Comparison of ENCODE assay signal across 16 cellular contexts in genomic region chr10:21327239-21327993, GRCh38.
A peak's percentile ranks its signal among the peaks of the same experiment; 100 is the strongest.
DNase-seq lines count a peak whose midpoint lies in the region; ATAC-seq and TF ChIP-seq lines count a peak whose summit lies in the region.
"Had no signal": no experiment of that assay in that cellular context is flagged by ENCODE, and none has a peak within 500 bp of the region (broad histone marks: within the 10 kb centered on the region; RNA-seq: fewer than 3 reads in every experiment).

No MANE protein-coding gene starts in this region.

- H3K36me3 ChIP-seq in Caco-2 (ENCODE audit: control insufficient read depth, insufficient read depth, low read length), result no peaks in the 10 kb centered on the region
- H3K36me3 ChIP-seq in GM23338 (ENCODE audit: insufficient read depth), result no peaks in the 10 kb centered on the region
- H3K36me3 ChIP-seq: uterus had no signal

- H3K4me1 ChIP-seq in Caco-2 (peaks cover 20% of the 10 kb centered on the region), GM23338 (ENCODE audit: insufficient read depth) (peaks cover 19% of the 10 kb centered on the region; the same call in 1 of the 2 replicates)
- H3K4me1 ChIP-seq: uterus had no signal

- H3K4me3 ChIP-seq in Caco-2 (ENCODE audit: low read depth, low read length), result no peak overlapping the region
- no peak overlapping the region for H3K4me3 ChIP-seq in GM23338
- H3K4me3 ChIP-seq: uterus had no signal

- peak; percentile 68 for ATAC-seq in GM23338
- peak; percentile 33 for ATAC-seq in activated CD8-positive, alpha-beta T cell treated with anti-CD3 and anti-CD28 coated beads, Interleukin-2, amount 10 ng/mL, durations not matched to agents 7 days and 5 days
- no peak for ATAC-seq in esophagus mucosa
- ATAC-seq: PC-3, right cardiac atrium had no signal

- H3K27ac Mint-ChIP-seq in Caco-2 (ENCODE audit: unreplicated experiment) (peak overlapping the region; percentile 7), GM23338 (0 out of 2 replicates have a peak overlapping the region, but pooled peaks have one; percentile 13), nephron progenitor cell (peak overlapping the region; percentile 78), CD14-positive monocyte (no peak overlapping the region)
- H3K27ac Mint-ChIP-seq in activated CD8-positive, alpha-beta T cell treated with anti-CD3 and anti-CD28 coated beads, Interleukin-2, amount 10 ng/mL, durations not matched to agents 7 days and 5 days, result no peak overlapping the region

- no peak for TF ChIP-seq CTCF in Caco-2 (IDR thresholded peaks at IDR 0.05; ENCODE audit: insufficient read depth in 1 of 2, low read depth in 1 of 2, low read length in 1 of 2, severe bottlenecking in 1 of 2, unreplicated experiment in 1 of 2)
- TF ChIP-seq CTCF in GM23338 (conservative IDR thresholded peaks at IDR 0.05; ENCODE audit: low read depth in 2 of 2), result no peak
- no peak for TF ChIP-seq CTCF in nephron progenitor cell (IDR thresholded peaks at IDR 0.05)
- no peak for TF ChIP-seq CTCF in CD14-positive monocyte (IDR thresholded peaks at IDR 0.05)

- H3K4me1 Mint-ChIP-seq in Caco-2 (ENCODE audit: low read depth, unreplicated experiment) (peaks cover 23% of the 10 kb centered on the region), GM23338 (peaks cover 12% of the 10 kb centered on the region; the same call in 2 of the 3 replicates), nephron progenitor cell (peaks cover 17% of the 10 kb centered on the region), CD14-positive monocyte (no peaks in the 10 kb centered on the region)
- no peaks in the 10 kb centered on the region for H3K4me1 Mint-ChIP-seq in activated CD8-positive, alpha-beta T cell treated with anti-CD3 and anti-CD28 coated beads, Interleukin-2, amount 10 ng/mL, durations not matched to agents 7 days and 5 days (ENCODE audit: low read depth)

- no peaks in the 10 kb centered on the region for H3K9me2 ChIP-seq in GM23338 (ENCODE audit: insufficient read depth)

- H3K27me3 ChIP-seq in Caco-2 (replicated peaks; ENCODE audit: control insufficient read depth, insufficient read depth, low read length), result no peaks in the 10 kb centered on the region
- no peaks in the 10 kb centered on the region for H3K27me3 ChIP-seq in GM23338 (ENCODE audit: insufficient read depth)
- H3K27me3 ChIP-seq: uterus had no signal

- H3K36me3 Mint-ChIP-seq in Caco-2 (ENCODE audit: insufficient read depth, unreplicated experiment), result peaks cover 7% of the 10 kb centered on the region
- H3K36me3 Mint-ChIP-seq in GM23338 (ENCODE audit: low read depth), result no peaks in the 10 kb centered on the region
- no peaks in the 10 kb centered on the region for H3K36me3 Mint-ChIP-seq in activated CD8-positive, alpha-beta T cell treated with anti-CD3 and anti-CD28 coated beads, Interleukin-2, amount 10 ng/mL, durations not matched to agents 7 days and 5 days (ENCODE audit: low read depth)
- H3K36me3 Mint-ChIP-seq in nephron progenitor cell (ENCODE audit: low read depth), result no peaks in the 10 kb centered on the region
- no peaks in the 10 kb centered on the region for H3K36me3 Mint-ChIP-seq in CD14-positive monocyte

- POLR2A ChIA-PET in Caco-2 (lab: Charles Lee), result no interaction called here
- POLR2A ChIA-PET in activated CD8-positive, alpha-beta T cell treated with anti-CD3 and anti-CD28 coated beads, Interleukin-2, amount 10 ng/mL, durations not matched to agents 7 days and 5 days (lab: Charles Lee), result no interaction called here

- no peak overlapping the region for H3K4me2 ChIP-seq in GM23338

- H3K9me3 ChIP-seq in Caco-2, result no peaks in the 10 kb centered on the region
- H3K9me3 ChIP-seq: uterus had no signal

- intact Hi-C loops in Caco-2 (cut with micrococcal nuclease; ENCODE audit: unreplicated experiment), result no loop called here
- intact Hi-C loops in CD14-positive monocyte (cut with micrococcal nuclease), result no loop called here

- no peaks in the 10 kb centered on the region for H4K20me1 ChIP-seq in GM23338 (replicated peaks; ENCODE audit: insufficient read depth)

- H3F3A ChIP-seq in GM23338 (replicated peaks; ENCODE audit: low read depth), result peaks cover 16% of the 10 kb centered on the region; the same call in 1 of the 2 replicates

- H3K27ac ChIP-seq in GM23338 (ENCODE audit: low read depth), result peak overlapping the region; percentile 70
- H3K27ac ChIP-seq: uterus had no signal

- CTCF ChIA-PET in Caco-2 (lab: Charles Lee), result no interaction called here
- CTCF ChIA-PET in activated CD8-positive, alpha-beta T cell treated with anti-CD3 and anti-CD28 coated beads, Interleukin-2, amount 10 ng/mL, durations not matched to agents 7 days and 5 days (lab: Charles Lee), result no interaction called here

- no peaks in the 10 kb centered on the region for H3K79me2 ChIP-seq in GM23338 (replicated peaks; ENCODE audit: insufficient read depth)

- H3K4me3 Mint-ChIP-seq in Caco-2 (ENCODE audit: unreplicated experiment), result no peak overlapping the region
- no peak overlapping the region for H3K4me3 Mint-ChIP-seq in GM23338
- H3K4me3 Mint-ChIP-seq in activated CD8-positive, alpha-beta T cell treated with anti-CD3 and anti-CD28 coated beads, Interleukin-2, amount 10 ng/mL, durations not matched to agents 7 days and 5 days, result no peak overlapping the region
- H3K4me3 Mint-ChIP-seq in nephron progenitor cell, result no peak overlapping the region
- no peak overlapping the region for H3K4me3 Mint-ChIP-seq in CD14-positive monocyte

- DNase-seq in Caco-2 (peak; percentile 35 to 62), GM23338 (ENCODE audit: low spot score) (no peak), nephron progenitor cell (no peak), CD14-positive monocyte (ENCODE audit: low spot score) (no peak), COLO829 (ENCODE audit: low spot score) (no peak)
- no peak for DNase-seq in activated CD8-positive, alpha-beta T cell treated with anti-CD3 and anti-CD28 coated beads, Interleukin-2, amount 10 ng/mL, durations not matched to agents 7 days and 5 days
- DNase-seq: activated naive CD4-positive, alpha-beta T cell treated with anti-CD3 and anti-CD28 coated beads, Interleukin-2, amount 50 U/mL, for 16 hours; midbrain; NCI-H1048; NCI-H2107; NCI-H526; nucleus accumbens; PC-3; right cardiac atrium; uterus had no signal

- no TSS peak for BruUV-seq in Caco-2 (replicated peaks; lab: Mats Ljungman, UMichigan)

- H2AFZ ChIP-seq in GM23338, result peak overlapping the region; percentile 90

- H3K27me3 Mint-ChIP-seq in Caco-2 (ENCODE audit: insufficient read depth, unreplicated experiment) (no peaks in the 10 kb centered on the region), GM23338 (ENCODE audit: insufficient read depth, low read depth, poor library complexity) (peaks cover 13% of the 10 kb centered on the region), nephron progenitor cell (ENCODE audit: low read depth, poor library complexity) (peaks cover 3% of the 10 kb centered on the region), CD14-positive monocyte (ENCODE audit: low read depth in 3 of 3) (peaks cover 3 to 4% (median 3%) of the 10 kb centered on the region in 3 donors)
- H3K27me3 Mint-ChIP-seq in activated CD8-positive, alpha-beta T cell treated with anti-CD3 and anti-CD28 coated beads, Interleukin-2, amount 10 ng/mL, durations not matched to agents 7 days and 5 days (ENCODE audit: low read depth), result no peaks in the 10 kb centered on the region

- H3K9me3 Mint-ChIP-seq in Caco-2 (ENCODE audit: unreplicated experiment) (no peaks in the 10 kb centered on the region), GM23338 (no peaks in the 10 kb centered on the region), nephron progenitor cell (no peaks in the 10 kb centered on the region), CD14-positive monocyte (peaks cover 0 to 1% (median 0%) of the 10 kb centered on the region in 7 donors)
- no peaks in the 10 kb centered on the region for H3K9me3 Mint-ChIP-seq in activated CD8-positive, alpha-beta T cell treated with anti-CD3 and anti-CD28 coated beads, Interleukin-2, amount 10 ng/mL, durations not matched to agents 7 days and 5 days (ENCODE audit: insufficient read depth)

TF ChIP-seq in GM23338, 12 proteins besides CTCF, POLR2A, EP300 and RAD21:
- TF ChIP-seq ZNF331 (CRISPR knock-in tag; IDR thresholded peaks at IDR 0.05; ENCODE audit: low read depth), result no peak
- no peak for TF ChIP-seq EZH2phosphoT487 (IDR thresholded peaks at IDR 0.05; ENCODE audit: unreplicated experiment)
- no peak for TF ChIP-seq EZH2 (IDR thresholded peaks at IDR 0.05; ENCODE audit: low read depth, unreplicated experiment)

Comparison
In these comparisons a context has a peak if more than half of its experiments do, and no peak if none do; other contexts are left out.
1. DNase-seq: peak in Caco-2 (2 of 2); none in GM23338 (single experiment), activated CD8-positive, alpha-beta T cell treated with anti-CD3 and anti-CD28 coated beads, Interleukin-2, amount 10 ng/mL, durations not matched to agents 7 days and 5 days (single experiment), nephron progenitor cell (single experiment), CD14-positive monocyte (single experiment) and COLO829 (single experiment).
2. H3K27ac Mint-ChIP-seq: peak in Caco-2 (single experiment), GM23338 (single experiment) and nephron progenitor cell (single experiment); none in activated CD8-positive, alpha-beta T cell treated with anti-CD3 and anti-CD28 coated beads, Interleukin-2, amount 10 ng/mL, durations not matched to agents 7 days and 5 days (single experiment) and CD14-positive monocyte (0 of 7).